In genomic region chr19:41299046-41299754, GRCh38 we compare ENCODE assay signal across 9 cellular contexts. TPM values are rescaled to one million over a fixed set of nuclear protein-coding genes. Genes with fewer than 3 reads are reported as not detected.
DNase-seq lines count a peak whose midpoint lies in the region; ATAC-seq and TF ChIP-seq lines count a peak whose summit lies in the region.
"Had no signal": no experiment of that assay in that cellular context is flagged by ENCODE, and none has a peak within 500 bp of the region (broad histone marks: within the 10 kb centered on the region; RNA-seq: fewer than 3 reads in every experiment).

No MANE protein-coding gene starts in this region.

- ATAC-seq in GM21737 (IDR thresholded peaks at IDR 0.05; ENCODE audit: unreplicated experiment), result no peak

- peak overlapping the region; percentile 87 for H3K27ac ChIP-seq in ACC112 (ENCODE audit: low read depth, low read length)
- H3K27ac ChIP-seq in KMS-11, result peak overlapping the region; percentile 90

- TF ChIP-seq CTCF in KMS-11 (conservative IDR thresholded peaks at IDR 0.05; ENCODE audit: low read depth, low read length), result no peak
- TF ChIP-seq CTCF in endothelial cell (IDR thresholded peaks at IDR 0.05; ENCODE audit: unreplicated experiment), result no peak
- no peak for TF ChIP-seq CTCF in nephron progenitor cell (IDR thresholded peaks at IDR 0.05)

- peaks cover under 1% of the 10 kb centered on the region for H3K27me3 Mint-ChIP-seq in endothelial cell (ENCODE audit: unreplicated experiment)
- H3K27me3 Mint-ChIP-seq in nephron progenitor cell (ENCODE audit: low read depth, poor library complexity), result no peaks in the 10 kb centered on the region

- no peaks in the 10 kb centered on the region for H3K27me3 ChIP-seq in ACC112 (ENCODE audit: insufficient read depth, low read length)
- H3K27me3 ChIP-seq in KMS-11 (ENCODE audit: insufficient read depth, low read depth), result no peaks in the 10 kb centered on the region

- H3K4me3 Mint-ChIP-seq in endothelial cell (ENCODE audit: unreplicated experiment) (peak overlapping the region; percentile 73), nephron progenitor cell (no peak overlapping the region)

- peaks cover 81% of the 10 kb centered on the region for H3K36me3 Mint-ChIP-seq in endothelial cell (ENCODE audit: low read depth, unreplicated experiment)
- peaks cover 89% of the 10 kb centered on the region for H3K36me3 Mint-ChIP-seq in nephron progenitor cell (ENCODE audit: low read depth)

- H3K9ac ChIP-seq in KMS-11, result peak overlapping the region; percentile 71; the same call in 1 of the 2 replicates

- H3K36me3 ChIP-seq in ACC112 (ENCODE audit: insufficient read depth, low read length) (peaks cover 3% of the 10 kb centered on the region), KMS-11 (ENCODE audit: insufficient read depth) (peaks cover 12% of the 10 kb centered on the region; the same call in 1 of the 2 replicates)

- H3K9me3 Mint-ChIP-seq in endothelial cell (ENCODE audit: unreplicated experiment) (no peaks in the 10 kb centered on the region), nephron progenitor cell (no peaks in the 10 kb centered on the region)

- H4K20me1 ChIP-seq in KMS-11 (ENCODE audit: insufficient read depth), result peaks cover 6% of the 10 kb centered on the region; the same call in 1 of the 2 replicates

- DNase-seq in endothelial cell (ENCODE audit: low spot score) (no peak), nephron progenitor cell (no peak), activated gamma-delta T cell treated with Interleukin-2 at 50 U/mL for 16 hours (no peak), A172 (ENCODE audit: low spot score) (no peak)
- DNase-seq in stimulated activated naive CD4-positive, alpha-beta T cell treated with Interleukin-2 at 50 U/mL for 16 hours (lab: John Stamatoyannopoulos, UW), result no peak
- DNase-seq: DMS 273 treated with DMSO at 0.1 percent for 48 hours had no signal

- H3K4me3 ChIP-seq in ACC112 (ENCODE audit: low read depth, low read length) (no peak overlapping the region), KMS-11 (IDR thresholded peaks at IDR 0.05; ENCODE audit: insufficient read depth, low read depth, low read length) (no peak overlapping the region)

- H3K4me1 Mint-ChIP-seq in endothelial cell (ENCODE audit: unreplicated experiment), result peaks cover 46% of the 10 kb centered on the region
- peaks cover 10% of the 10 kb centered on the region for H3K4me1 Mint-ChIP-seq in nephron progenitor cell

- H3K79me2 ChIP-seq in ACC112 (ENCODE audit: control insufficient read depth, insufficient read depth, low read length, unreplicated experiment), result peaks cover 8% of the 10 kb centered on the region
- peaks cover 9% of the 10 kb centered on the region; the same call in 1 of the 2 replicates for H3K79me2 ChIP-seq in KMS-11 (ENCODE audit: insufficient read depth, low read depth)

- H2AFZ ChIP-seq in ACC112 (ENCODE audit: low read length, unreplicated experiment) (no peak overlapping the region), KMS-11 (ENCODE audit: low read depth) (no peak overlapping the region)

- peaks cover 19% of the 10 kb centered on the region for H3K4me1 ChIP-seq in ACC112 (ENCODE audit: control insufficient read depth, insufficient read depth, low read length, unreplicated experiment)
- peaks cover 64% of the 10 kb centered on the region for H3K4me1 ChIP-seq in KMS-11 (ENCODE audit: low read depth, poor library complexity, severe bottlenecking)

- H3K4me2 ChIP-seq in KMS-11, result peak overlapping the region; percentile 72

- peak overlapping the region; percentile 98 for H3K27ac Mint-ChIP-seq in endothelial cell (ENCODE audit: unreplicated experiment)
- peak overlapping the region; percentile 89 for H3K27ac Mint-ChIP-seq in nephron progenitor cell

RNA-seq across cellular contexts. Expression of gene CCDC97, which starts 10.8 kb away (rescaled TPM):
- total RNA-seq in endothelial cell (ENCODE audit: unreplicated experiment), result 28.6 TPM
- 8.3 and 8.9 TPM in 2 replicates for total RNA-seq in A172 (2014; rRNA removed; shearing (Covaris generic))

RNA-seq across cellular contexts. Expression of gene HNRNPUL1, which starts 35.0 kb away (rescaled TPM):
- total RNA-seq in endothelial cell (ENCODE audit: unreplicated experiment), result 259 TPM
- total RNA-seq in A172 (2014; rRNA removed; shearing (Covaris generic)), result 168 and 204 TPM in 2 replicates

RNA-seq across cellular contexts. Expression of gene TGFB1, which starts 54.5 kb away (rescaled TPM):
- total RNA-seq in endothelial cell (ENCODE audit: unreplicated experiment), result 193 TPM
- total RNA-seq in A172 (2014; rRNA removed; shearing (Covaris generic)), result 13.6 and 18.3 TPM in 2 replicates

Comparison
In these comparisons a context has a peak if more than half of its experiments do, and no peak if none do; other contexts are left out.
1. RNA of gene TGFB1, which starts 54.5 kb away (total RNA-seq): 193 TPM in endothelial cell (single experiment); 13.6 to 18.3 TPM in A172; every median in the first group is over 10 times any median in the second.